Comparison of ENCODE assay signal across 7 cellular contexts in the genomic region with DNA sequence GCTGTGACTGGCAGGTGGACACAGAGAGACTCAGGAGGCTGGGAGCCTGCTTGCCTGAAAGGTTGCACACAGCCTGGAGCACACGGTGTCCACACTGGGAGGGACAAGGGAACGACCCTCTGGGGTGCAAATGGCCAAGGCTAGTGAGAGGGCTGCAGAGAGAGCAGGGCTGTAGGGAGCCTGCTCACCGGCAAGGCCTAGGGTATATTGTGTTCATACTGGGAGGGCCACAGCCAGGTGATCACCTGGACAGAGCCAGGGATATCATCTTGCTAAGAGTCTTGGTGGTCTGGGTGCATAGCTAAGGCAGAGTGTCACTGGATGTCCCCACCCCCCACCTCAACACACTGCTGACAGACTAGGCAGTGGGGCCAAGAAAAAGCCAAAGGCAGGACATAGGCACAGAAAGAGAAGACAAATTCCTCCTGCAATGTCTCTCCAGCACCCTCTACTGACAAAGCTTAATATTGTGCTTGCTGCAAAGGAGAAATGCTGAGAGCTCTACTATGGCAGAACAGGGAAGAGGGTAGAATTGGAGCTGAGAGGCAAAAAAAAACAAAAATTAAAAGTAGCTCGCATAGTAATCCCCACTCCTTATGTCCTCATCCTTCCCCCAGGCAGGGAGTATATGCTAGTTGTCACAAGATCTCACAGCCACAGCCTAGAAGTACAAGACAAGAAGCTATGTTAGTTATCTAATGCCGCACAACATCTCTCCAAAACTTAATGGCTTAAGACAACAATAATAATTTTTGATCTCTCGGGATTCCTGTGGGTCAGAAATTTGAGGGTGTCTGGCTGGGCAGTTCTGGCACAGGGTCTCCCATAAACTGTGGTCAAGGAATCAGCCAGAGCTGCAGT. TPM values are rescaled to one million over a fixed set of nuclear protein-coding genes. Genes with fewer than 3 reads are reported as not detected.
DNase-seq lines count a peak whose midpoint lies in the region; ATAC-seq and TF ChIP-seq lines count a peak whose summit lies in the region.

No MANE protein-coding gene starts in this region.

- H3K27me3 ChIP-seq in HCT116 (ENCODE audit: insufficient read depth, low read length), result no peaks in the 10 kb centered on the region

- CTCF ChIA-PET in HCT116 (lab: Charles Lee), result interaction anchor here (0.6 to 12.8 kb wide), 21 partner anchors 10 to 483 kb away, joined by 3 to 356 read pairs (median 4); no protein-coding TSS in a partner anchor

- peak; percentile 83 for TF ChIP-seq RAD21 in HCT116 (IDR thresholded peaks at IDR 0.05; ENCODE audit: low read depth)

- no peak overlapping the region for H3K27ac ChIP-seq in HCT116 (ENCODE audit: low read depth, low read length)
- no peak overlapping the region for H3K27ac ChIP-seq in VCaP

- no TSS peak for BruUV-seq in HCT116 (replicated peaks; lab: Mats Ljungman, UMichigan)

- TF ChIP-seq POLR2A in HCT116 (IDR thresholded peaks at IDR 0.05; ENCODE audit: borderline replicate concordance, extremely low read depth, insufficient read depth, insufficient read length), result no peak

- H3K9me3 ChIP-seq in HCT116 (ENCODE audit: control insufficient read depth in 1 of 2, insufficient read depth in 1 of 2, low read depth in 1 of 2, low read length in 2 of 2), result no peaks in the 10 kb centered on the region

- H2AFZ ChIP-seq in HCT116 (ENCODE audit: low read depth, low read length, poor library complexity, severe bottlenecking), result no peak overlapping the region

- DNase-seq in GM03348 (ENCODE audit: low spot score) (peak; percentile 70), HCT116 (ENCODE audit: low read depth, low spot score) (peak; percentile 39), NCI-H2081 treated with DMSO at 0.1 percent for 48 hours (lab: John Stamatoyannopoulos, UW) (peak; percentile 46), foreskin melanocyte (peak; percentile 71), occipital lobe (lab: John Stamatoyannopoulos, UW) (peak; percentile 9)

- H3K4me2 ChIP-seq in HCT116 (ENCODE audit: low read length), result no peak overlapping the region

- no peaks in the 10 kb centered on the region for H3K36me3 ChIP-seq in HCT116 (ENCODE audit: control insufficient read depth in 1 of 2, insufficient read depth in 2 of 2, low read length in 2 of 2)

- no peaks in the 10 kb centered on the region for H3K9me2 ChIP-seq in HCT116 (ENCODE audit: insufficient read depth)

- TF ChIP-seq CTCF in HCT116 (IDR thresholded peaks at IDR 0.05 in 2 of 3, conservative IDR thresholded peaks at IDR 0.05 in 1 of 3; ENCODE audit: borderline replicate concordance in 1 of 3, insufficient read depth in 1 of 3, low read depth in 2 of 3, low read length in 2 of 3), result peak; percentile 75 to 85 (median 79); a peak in 5 of 6 replicates
- peak; percentile 94 for TF ChIP-seq CTCF in VCaP (conservative IDR thresholded peaks at IDR 0.05)

- no peaks in the 10 kb centered on the region for H3K4me1 ChIP-seq in HCT116 (ENCODE audit: control insufficient read depth in 1 of 2, insufficient read depth in 2 of 2, low read length in 2 of 2)

- ATAC-seq in HCT116 (peak; percentile 90), HG03045 (IDR thresholded peaks at IDR 0.05; ENCODE audit: unreplicated experiment) (no peak)

- POLR2A ChIA-PET in HCT116 (lab: Charles Lee), result interaction anchor here (1.0 to 1.2 kb wide), 2 partner anchors 179 to 184 kb away, joined by 3 to 4 read pairs; no protein-coding TSS in a partner anchor

- intact Hi-C loops in HCT116 (cut with micrococcal nuclease), result loop anchor here (1.0 kb wide), 2 partner anchors 179 to 184 kb away; no protein-coding TSS in a partner anchor

- no peak overlapping the region for H3K9ac ChIP-seq in HCT116 (ENCODE audit: low read length)

- RAD21 ChIA-PET in HCT116 (lab: Charles Lee; ENCODE audit: low non-redundant PET in 1 of 2, low total read pairs in 2 of 2, uncharacterized antibody in 2 of 2, unreplicated experiment in 2 of 2), result interaction anchor here (0.7 to 1.4 kb wide), 10 partner anchors 83 to 302 kb away, joined by 3 to 17 read pairs (median 9); no protein-coding TSS in a partner anchor

- no peaks in the 10 kb centered on the region for H3K79me2 ChIP-seq in HCT116 (ENCODE audit: insufficient read depth, low read length)

- H3K4me3 ChIP-seq in HCT116 (replicated peaks in 1 of 2; ENCODE audit: low read depth in 1 of 2, low read length in 2 of 2), result no peak overlapping the region

- no peaks in the 10 kb centered on the region for H4K20me1 ChIP-seq in HCT116 (ENCODE audit: insufficient read depth)

TF ChIP-seq in HCT116, 20 proteins besides CTCF, POLR2A, EP300 and RAD21:
- TF ChIP-seq SP1 (IDR thresholded peaks at IDR 0.05; ENCODE audit: low read depth) (no peak), POLR2AphosphoS5 (IDR thresholded peaks at IDR 0.05; ENCODE audit: low read depth, low read length) (no peak), CBX3 (IDR thresholded peaks at IDR 0.05; ENCODE audit: low read depth) (no peak), FOSL1 (IDR thresholded peaks at IDR 0.05; ENCODE audit: low read depth) (no peak), SRF (IDR thresholded peaks at IDR 0.05; ENCODE audit: low read depth) (no peak), JUND (IDR thresholded peaks at IDR 0.05) (no peak), EGR1 (IDR thresholded peaks at IDR 0.05; ENCODE audit: low read depth) (no peak), ZFX (IDR thresholded peaks at IDR 0.05) (no peak), CEBPB (IDR thresholded peaks at IDR 0.05; ENCODE audit: low read depth) (no peak), EZH2phosphoT487 (IDR thresholded peaks at IDR 0.05; ENCODE audit: borderline replicate concordance) (no peak), SIN3A (IDR thresholded peaks at IDR 0.05; ENCODE audit: low read depth) (no peak), EZH2 (IDR thresholded peaks at IDR 0.05) (no peak), YY1 (IDR thresholded peaks at IDR 0.05; ENCODE audit: extremely low read depth, insufficient replicate concordance, low read depth, low read length) (no peak), ZNF274 (IDR thresholded peaks at IDR 0.05; ENCODE audit: low read depth, low read length) (no peak), ELF1 (IDR thresholded peaks at IDR 0.05; ENCODE audit: borderline replicate concordance, low read depth) (no peak)
- TF ChIP-seq, protein P1, sequence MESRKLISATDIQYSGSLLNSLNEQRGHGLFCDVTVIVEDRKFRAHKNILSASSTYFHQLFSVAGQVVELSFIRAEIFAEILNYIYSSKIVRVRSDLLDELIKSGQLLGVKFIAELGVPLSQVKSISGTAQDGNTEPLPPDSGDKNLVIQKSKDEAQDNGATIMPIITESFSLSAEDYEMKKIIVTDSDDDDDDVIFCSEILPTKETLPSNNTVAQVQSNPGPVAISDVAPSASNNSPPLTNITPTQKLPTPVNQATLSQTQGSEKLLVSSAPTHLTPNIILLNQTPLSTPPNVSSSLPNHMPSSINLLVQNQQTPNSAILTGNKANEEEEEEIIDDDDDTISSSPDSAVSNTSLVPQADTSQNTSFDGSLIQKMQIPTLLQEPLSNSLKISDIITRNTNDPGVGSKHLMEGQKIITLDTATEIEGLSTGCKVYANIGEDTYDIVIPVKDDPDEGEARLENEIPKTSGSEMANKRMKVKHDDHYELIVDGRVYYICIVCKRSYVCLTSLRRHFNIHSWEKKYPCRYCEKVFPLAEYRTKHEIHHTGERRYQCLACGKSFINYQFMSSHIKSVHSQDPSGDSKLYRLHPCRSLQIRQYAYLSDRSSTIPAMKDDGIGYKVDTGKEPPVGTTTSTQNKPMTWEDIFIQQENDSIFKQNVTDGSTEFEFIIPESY (IDR thresholded peaks at IDR 0.05; ENCODE audit: extremely low read depth, insufficient replicate concordance, low read length), result no peak
- TF ChIP-seq, protein P2, sequence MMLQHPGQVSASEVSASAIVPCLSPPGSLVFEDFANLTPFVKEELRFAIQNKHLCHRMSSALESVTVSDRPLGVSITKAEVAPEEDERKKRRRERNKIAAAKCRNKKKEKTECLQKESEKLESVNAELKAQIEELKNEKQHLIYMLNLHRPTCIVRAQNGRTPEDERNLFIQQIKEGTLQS (IDR thresholded peaks at IDR 0.05), result no peak

RNA-seq across cellular contexts. Expression of a gene that starts 40.0 kb away (rescaled TPM):
- total RNA-seq in HCT116 (2021; ENCODE audit: unreplicated experiment), result 10.3 TPM
- 7.6 and 9.1 TPM in 2 replicates for polyA plus RNA-seq in HCT116 (2012)
- 69.9 TPM for total RNA-seq in occipital lobe

Comparison
In these comparisons a context has a peak if more than half of its experiments do, and no peak if none do; other contexts are left out.
1. DNase-seq: peak in every context shown above with its lines; median percentile 71 in foreskin melanocyte; 70 in GM03348; 46 in NCI-H2081 treated with DMSO at 0.1 percent for 48 hours; 39 in HCT116; 9 in occipital lobe.